Comparison of ENCODE assay signal across 10 cellular contexts in the genomic region with DNA sequence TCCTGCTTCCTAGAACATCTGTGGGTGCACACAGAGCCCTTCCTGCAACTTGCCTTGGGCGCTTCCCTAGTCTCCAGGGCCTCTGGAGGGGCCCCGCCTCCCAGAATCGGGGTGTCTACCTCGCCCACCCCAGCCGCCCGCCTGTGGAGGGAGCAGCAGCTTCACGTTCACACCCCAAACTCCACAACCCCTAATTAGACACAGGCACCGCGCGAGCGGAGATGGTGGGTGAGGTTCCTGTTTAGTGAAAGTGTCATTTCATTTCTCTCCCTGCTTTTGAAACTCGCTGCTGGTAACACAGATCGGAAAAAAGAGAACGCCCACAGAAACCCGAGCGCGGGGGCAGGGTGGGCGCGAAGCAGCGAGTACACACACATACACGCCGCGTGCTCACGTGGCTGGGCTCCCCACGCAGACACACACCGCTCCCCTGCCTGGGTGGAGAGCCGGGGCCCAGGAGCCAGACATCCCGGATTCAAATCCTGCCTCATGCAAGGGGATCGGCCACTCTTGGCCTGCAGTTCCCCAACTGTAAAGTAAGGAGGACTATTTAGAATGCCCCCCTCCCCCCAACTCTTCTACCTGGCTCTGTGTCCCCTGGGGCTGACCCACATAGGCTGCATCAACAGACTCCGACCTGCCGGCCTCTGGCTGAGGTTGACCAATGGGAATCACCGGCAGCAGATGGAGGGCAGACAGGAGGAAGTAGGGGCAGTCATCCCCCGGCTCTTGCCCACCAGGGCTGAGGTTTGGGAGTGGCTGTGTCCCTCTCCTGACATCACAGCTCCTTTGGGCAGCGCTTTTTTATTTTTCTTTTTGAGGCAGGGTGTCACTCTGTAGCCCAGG.
DNase-seq lines count a peak whose midpoint lies in the region; ATAC-seq lines count a peak whose summit lies in the region.
"Had no signal": no experiment of that assay in that cellular context is flagged by ENCODE, and none has a peak within 500 bp of the region (broad histone marks: within the 10 kb centered on the region; RNA-seq: fewer than 3 reads in every experiment).

No MANE protein-coding gene starts in this region.

- peak overlapping the region; percentile 2 for H3K27ac ChIP-seq in rectal smooth muscle tissue (ENCODE audit: low read depth, low read length)
- H3K27ac ChIP-seq: C4-2B had no signal

- H3K9me3 Mint-ChIP-seq in activated naive CD4-positive, alpha-beta T cell treated with anti-CD3 and anti-CD28 coated beads, Interleukin-2, amount 50 U/mL, for 72 hours: peaks cover 11 to 19% of the 10 kb centered on the region in 2 donors

- H3K36me3 ChIP-seq in rectal smooth muscle tissue (ENCODE audit: control insufficient read depth, insufficient read depth, low read length): no peaks in the 10 kb centered on the region

- peaks cover 3% of the 10 kb centered on the region for H3K4me1 ChIP-seq in rectal smooth muscle tissue (ENCODE audit: control insufficient read depth, insufficient read depth, low read length)

- peak; percentile 69 to 87 for ATAC-seq in activated naive CD4-positive, alpha-beta T cell treated with anti-CD3 and anti-CD28 coated beads, Interleukin-2, amount 50 U/mL, for 72 hours

- no peaks in the 10 kb centered on the region for H3K27me3 ChIP-seq in rectal smooth muscle tissue (ENCODE audit: control insufficient read depth, insufficient read depth, low read length)

- no peak overlapping the region for H3K9ac ChIP-seq in rectal smooth muscle tissue (ENCODE audit: low read length)

- H3K27ac Mint-ChIP-seq in activated naive CD4-positive, alpha-beta T cell treated with anti-CD3 and anti-CD28 coated beads, Interleukin-2, amount 50 U/mL, for 72 hours: peak overlapping the region in 1 of 2 donors; percentile 24

- peaks cover 24 to 26% of the 10 kb centered on the region in 2 donors for H3K36me3 Mint-ChIP-seq in activated naive CD4-positive, alpha-beta T cell treated with anti-CD3 and anti-CD28 coated beads, Interleukin-2, amount 50 U/mL, for 72 hours

- H3K4me3 ChIP-seq in rectal smooth muscle tissue (ENCODE audit: low read length): no peak overlapping the region

- DNase-seq in Ammon's horn (ENCODE audit: low spot score): peak; percentile 60
- DNase-seq in NOMO-1 (lab: John Stamatoyannopoulos, UW; ENCODE audit: unreplicated experiment in 2 of 2): peak; percentile 68 to 80
- DNase-seq in activated naive CD4-positive, alpha-beta T cell treated with anti-CD3 and anti-CD28 coated beads, Interleukin-2, amount 50 U/mL, for 72 hours (ENCODE audit: low spot score in 2 of 2): peak in 1 of 2 donors; percentile 47
- no peak for DNase-seq in NCI-H524 (lab: John Stamatoyannopoulos, UW)
- DNase-seq in HuH-7.5 (ENCODE audit: low spot score): no peak
- DNase-seq in foreskin melanocyte: no peak
- no peak for DNase-seq in OCI-M1 (lab: John Stamatoyannopoulos, UW)
- DNase-seq: NCI-H526 treated with DMSO at 0.1 percent for 48 hours had no signal

Comparison
In these comparisons a context has a peak if more than half of its experiments do, and no peak if none do; other contexts are left out.
1. DNase-seq: peak in Ammon's horn (single experiment) and NOMO-1 (2 of 2); none in NCI-H524 (0 of 2), HuH-7.5 (single experiment), foreskin melanocyte (single experiment) and OCI-M1 (single experiment).